ENCODE assay signal across 7 cellular contexts in genomic region chr22:50473088-50473487, GRCh38. TPM values are rescaled to one million over a fixed set of nuclear protein-coding genes. Genes with fewer than 3 reads are reported as not detected.
DNase-seq lines count a peak whose midpoint lies in the region; ATAC-seq and TF ChIP-seq lines count a peak whose summit lies in the region.

No MANE protein-coding gene starts in this region.

- no peaks in the 10 kb centered on the region for H3K9me3 Mint-ChIP-seq in brain
- no peaks in the 10 kb centered on the region for H3K9me3 Mint-ChIP-seq in natural killer cell treated with Interleukin-12 subunit alpha and Interleukin-12 subunit beta and Interleukin-15 and Interleukin-18, amount 100 ng/mL, for 72 hours

- DNase-seq in GM13977 (ENCODE audit: low spot score) = no peak
- DNase-seq in RWPE1 (ENCODE audit: low spot score) = no peak
- DNase-seq in natural killer cell treated with Interleukin-12 subunit alpha and Interleukin-12 subunit beta and Interleukin-15 and Interleukin-18, amount 100 ng/mL, for 72 hours (ENCODE audit: low spot score) = peak; percentile 59
- DNase-seq in posterior cingulate gyrus = no peak

- in situ Hi-C loops in GM13977 (cut with MboI; ENCODE audit: low pct_unique_long_range_greater_than_20kb, low sequenced_read_pairs, unreplicated experiment) = no loop called here

- H3K27ac ChIP-seq in RWPE1 = peak overlapping the region; percentile 87

- peaks cover 4% of the 10 kb centered on the region for H3K36me3 Mint-ChIP-seq in brain
- H3K36me3 Mint-ChIP-seq in natural killer cell treated with Interleukin-12 subunit alpha and Interleukin-12 subunit beta and Interleukin-15 and Interleukin-18, amount 100 ng/mL, for 72 hours = no peaks in the 10 kb centered on the region

- CTCF ChIA-PET in RWPE1 (lab: Yijun Ruan, JAX) = no interaction called here

- peaks cover 10% of the 10 kb centered on the region for H3K27me3 Mint-ChIP-seq in brain
- peaks cover 0 to 3% of the 10 kb centered on the region in 2 donors for H3K27me3 Mint-ChIP-seq in natural killer cell treated with Interleukin-12 subunit alpha and Interleukin-12 subunit beta and Interleukin-15 and Interleukin-18, amount 100 ng/mL, for 72 hours

- intact Hi-C loops in posterior cingulate gyrus (cut with DNase I) = no loop called here

- H3K4me3 Mint-ChIP-seq in brain = peak overlapping the region; percentile 88 to 91 (median 90)
- peak overlapping the region; percentile 91 for H3K4me3 Mint-ChIP-seq in natural killer cell treated with Interleukin-12 subunit alpha and Interleukin-12 subunit beta and Interleukin-15 and Interleukin-18, amount 100 ng/mL, for 72 hours

- H3K4me1 Mint-ChIP-seq in brain = peaks cover 61% of the 10 kb centered on the region
- H3K4me1 Mint-ChIP-seq in natural killer cell treated with Interleukin-12 subunit alpha and Interleukin-12 subunit beta and Interleukin-15 and Interleukin-18, amount 100 ng/mL, for 72 hours (ENCODE audit: low read depth in 2 of 2) = peaks cover 29 to 40% of the 10 kb centered on the region in 2 donors

- no peak for ATAC-seq in natural killer cell treated with Interleukin-12 subunit alpha and Interleukin-12 subunit beta and Interleukin-15 and Interleukin-18, amount 100 ng/mL, for 72 hours
- ATAC-seq in GM18519 (IDR thresholded peaks at IDR 0.05; ENCODE audit: low FRiP score, unreplicated experiment) (no peak), GM21526 (IDR thresholded peaks at IDR 0.05; ENCODE audit: low FRiP score, unreplicated experiment) (no peak)

- H3K27ac Mint-ChIP-seq in brain = peak overlapping the region; percentile 68 to 94 (median 92)
- H3K27ac Mint-ChIP-seq in natural killer cell treated with Interleukin-12 subunit alpha and Interleukin-12 subunit beta and Interleukin-15 and Interleukin-18, amount 100 ng/mL, for 72 hours = peak overlapping the region; percentile 49 to 81

- POLR2A ChIA-PET in RWPE1 (lab: Yijun Ruan, JAX; ENCODE audit: low non-redundant PET) = no interaction called here

- TF ChIP-seq CTCF in GM13977 (IDR thresholded peaks at IDR 0.05; ENCODE audit: extremely low read depth, insufficient read depth, missing control alignments) (peak; percentile 62), RWPE1 (conservative IDR thresholded peaks at IDR 0.05; ENCODE audit: low read depth) (no peak), brain (conservative IDR thresholded peaks at IDR 0.05) (no peak)

RNA-seq across cellular contexts. Expression of gene SBF1, which starts 1.7 kb away (rescaled TPM):
- polyA plus RNA-seq in brain (ENCODE audit: insufficient read depth, low read depth, low replicate concordance) = 77.0 TPM
- total RNA-seq in natural killer cell treated with Interleukin-12 subunit alpha and Interleukin-12 subunit beta and Interleukin-15 and Interleukin-18, amount 100 ng/mL, for 72 hours = 100 to 1,000 TPM; 114 to 152 TPM

RNA-seq across cellular contexts. Expression of gene ADM2, which starts 8.3 kb away (rescaled TPM):
- polyA plus RNA-seq in brain (ENCODE audit: insufficient read depth, low read depth, low replicate concordance) = 15.2 TPM
- 1 to 10 TPM; 2.6 to 6.7 TPM for total RNA-seq in natural killer cell treated with Interleukin-12 subunit alpha and Interleukin-12 subunit beta and Interleukin-15 and Interleukin-18, amount 100 ng/mL, for 72 hours

RNA-seq across cellular contexts. Expression of gene MIOX, which starts 13.6 kb away (rescaled TPM):
- 0.61 TPM for polyA plus RNA-seq in brain (ENCODE audit: insufficient read depth, low read depth, low replicate concordance)
- under 1 TPM in 1 of 2 donors, not detected in 1; 0.45 TPM for total RNA-seq in natural killer cell treated with Interleukin-12 subunit alpha and Interleukin-12 subunit beta and Interleukin-15 and Interleukin-18, amount 100 ng/mL, for 72 hours

RNA-seq across cellular contexts. Expression of gene LMF2, which starts 34.4 kb away (rescaled TPM):
- polyA plus RNA-seq in brain (ENCODE audit: insufficient read depth, low read depth, low replicate concordance) = 68.1 TPM
- total RNA-seq in natural killer cell treated with Interleukin-12 subunit alpha and Interleukin-12 subunit beta and Interleukin-15 and Interleukin-18, amount 100 ng/mL, for 72 hours = 100 to 1,000 TPM in 1 of 2 donors, 10 to 100 TPM in 1; 97.8 to 149 TPM

RNA-seq across cellular contexts. Expression of gene NCAPH2, which starts 34.9 kb away (rescaled TPM):
- polyA plus RNA-seq in brain (ENCODE audit: insufficient read depth, low read depth, low replicate concordance) = 83.9 TPM
- 100 to 1,000 TPM; 105 to 156 TPM for total RNA-seq in natural killer cell treated with Interleukin-12 subunit alpha and Interleukin-12 subunit beta and Interleukin-15 and Interleukin-18, amount 100 ng/mL, for 72 hours
